ENCODE assay signal across 8 cellular contexts in the genomic region with DNA sequence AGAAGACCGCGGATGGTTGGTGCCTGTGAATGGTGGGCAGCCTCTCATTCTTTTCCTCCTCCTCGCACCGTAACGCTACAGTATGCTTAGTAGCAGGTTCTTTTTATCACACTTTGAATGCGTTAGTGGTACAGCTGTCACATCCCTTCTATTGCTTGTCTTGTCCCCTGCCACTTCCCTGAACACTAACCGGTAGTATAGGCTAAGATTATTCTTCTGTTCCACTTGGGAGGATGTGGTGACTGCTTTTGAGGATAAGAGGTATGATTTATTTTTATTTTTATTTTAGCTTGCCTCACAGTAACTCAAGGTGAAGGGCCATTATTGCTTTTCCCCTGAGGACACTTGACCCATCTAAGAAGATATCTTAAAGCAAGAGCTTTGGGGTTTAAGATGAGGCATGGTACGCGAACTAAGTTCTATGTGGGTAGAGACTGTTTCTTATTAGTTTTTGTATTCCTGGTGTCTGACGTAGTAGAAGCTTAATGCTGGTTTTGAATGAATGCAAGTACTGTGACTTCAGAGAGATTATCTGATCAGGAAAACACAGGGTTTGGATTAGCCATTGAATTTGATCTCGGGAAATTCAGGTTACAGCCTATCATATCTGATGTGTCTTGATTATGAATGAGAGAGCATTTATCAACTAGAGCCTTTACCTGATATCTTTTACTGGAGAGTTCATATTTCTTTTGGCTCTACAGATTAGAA. TPM values are rescaled to one million over a fixed set of nuclear protein-coding genes. Genes with fewer than 3 reads are reported as not detected.
DNase-seq lines count a peak whose midpoint lies in the region; ATAC-seq and TF ChIP-seq lines count a peak whose summit lies in the region.

No MANE protein-coding gene starts in this region.

- CTCF ChIA-PET in PC-3 (lab: Charles Lee) = interaction anchor here (1.1 kb wide), 1 partner anchor 96 kb away, joined by 3 read pairs; no protein-coding TSS in a partner anchor

- H3K4me1 ChIP-seq in GM23248 (ENCODE audit: insufficient read depth) = no peaks in the 10 kb centered on the region
- peaks cover 21% of the 10 kb centered on the region for H3K4me1 ChIP-seq in PC-3 (ENCODE audit: insufficient read depth, low read length)
- H3K4me1 ChIP-seq in neural progenitor cell = peaks cover 12% of the 10 kb centered on the region

- peak overlapping the region; percentile 78 for H3K9ac ChIP-seq in GM23248
- peak overlapping the region; percentile 78 for H3K9ac ChIP-seq in PC-3 (ENCODE audit: low read length)
- H3K9ac ChIP-seq in neural progenitor cell = peak overlapping the region; percentile 42

- peak overlapping the region; percentile 53 for H3K27ac ChIP-seq in GM23248
- H3K27ac ChIP-seq in PC-3 (ENCODE audit: low read length) = peak overlapping the region; percentile 63
- H3K27ac ChIP-seq in neural progenitor cell = no peak overlapping the region

- H3K4me2 ChIP-seq in GM23248 (ENCODE audit: unreplicated experiment) (peak overlapping the region; percentile 77), PC-3 (ENCODE audit: low read length) (peak overlapping the region; percentile 87), neural progenitor cell (peak overlapping the region; percentile 87)

- peak overlapping the region; percentile 86 for H3K4me3 ChIP-seq in GM23248
- peak overlapping the region; percentile 79 for H3K4me3 ChIP-seq in PC-3 (ENCODE audit: low read length)
- H3K4me3 ChIP-seq in neural progenitor cell = peak overlapping the region; percentile 85

- H2AFZ ChIP-seq in GM23248 (peak overlapping the region; percentile 95), PC-3 (ENCODE audit: low read length) (peak overlapping the region; percentile 67), neural progenitor cell (replicated peaks) (peak overlapping the region; percentile 88)

- H3F3A ChIP-seq in GM23248 (ENCODE audit: insufficient read depth) (0 out of 2 replicates have a peak, but pooled peaks cover 8% of the 10 kb centered on the region), PC-3 (ENCODE audit: low read length, unreplicated experiment) (no peaks in the 10 kb centered on the region), neural progenitor cell (ENCODE audit: low read depth) (peaks cover 16% of the 10 kb centered on the region)

- intact Hi-C loops in PC-3 (cut with micrococcal nuclease) = loop anchor here (1.0 to 10.0 kb wide), 4 partner anchors 14 to 312 kb away; no protein-coding TSS in a partner anchor

- WGBS in GM23248 (ENCODE audit: low coverage in 1 of 2, low lambda C conversion rate in 2 of 2, missing lambda C conversion rate in 2 of 2), 2 experiments = 21 to 22% methylated on average over 11 of the region's 11 CpGs

- H4K20me1 ChIP-seq in GM23248 (ENCODE audit: insufficient read depth) (no peaks in the 10 kb centered on the region; the same call in 1 of the 2 replicates), PC-3 (ENCODE audit: low read length) (no peaks in the 10 kb centered on the region), neural progenitor cell (ENCODE audit: low read depth) (no peaks in the 10 kb centered on the region)

- H3K36me3 ChIP-seq in GM23248 (ENCODE audit: low read depth) (no peaks in the 10 kb centered on the region), PC-3 (ENCODE audit: low read depth, low read length) (no peaks in the 10 kb centered on the region), neural progenitor cell (no peaks in the 10 kb centered on the region)

- H3K27me3 Mint-ChIP-seq in endothelial cell (ENCODE audit: unreplicated experiment) (peaks cover 3% of the 10 kb centered on the region), neural progenitor cell (ENCODE audit: insufficient read depth, low read depth) (peaks cover 3% of the 10 kb centered on the region)

- POLR2A ChIA-PET in PC-3 (lab: Charles Lee; ENCODE audit: unreplicated experiment) = interaction anchor here (0.6 kb wide), 1 partner anchor 52 kb away, joined by 4 read pairs; no protein-coding TSS in a partner anchor

- BruUV-seq in PC-3 (replicated peaks; lab: Mats Ljungman, UMichigan) = TSS peak; percentile 48

- H3K9me3 ChIP-seq in GM23248 (ENCODE audit: low read depth) = no peaks in the 10 kb centered on the region
- H3K9me3 ChIP-seq in PC-3 (ENCODE audit: low read length) = no peaks in the 10 kb centered on the region
- H3K9me3 ChIP-seq in neural progenitor cell (ENCODE audit: low read depth) = no peaks in the 10 kb centered on the region

- ATAC-seq in PC-3 (no peak; the same call in 1 of the 2 replicates), HG02588 (IDR thresholded peaks at IDR 0.05; ENCODE audit: unreplicated experiment) (no peak), HG02623 (IDR thresholded peaks at IDR 0.05; ENCODE audit: unreplicated experiment) (no peak)

- TF ChIP-seq CTCF in PC-3 (conservative IDR thresholded peaks at IDR 0.05; ENCODE audit: low read depth, low read length) (no peak), endothelial cell (IDR thresholded peaks at IDR 0.05; ENCODE audit: unreplicated experiment) (no peak), neural progenitor cell (IDR thresholded peaks at IDR 0.05) (no peak)

- H3K27ac Mint-ChIP-seq in endothelial cell (ENCODE audit: unreplicated experiment) = peak overlapping the region; percentile 82
- H3K27ac Mint-ChIP-seq in neural progenitor cell = peak overlapping the region; percentile 43

- in situ Hi-C loops in GM23248 (cut with MboI) = no loop called here

- DNase-seq in GM23248 (peak; percentile 25), PC-3 (peak; percentile 20), endothelial cell (ENCODE audit: low spot score) (no peak), neural progenitor cell (ENCODE audit: low spot score) (no peak), dedifferentiated amniotic fluid mesenchymal stem cell (ENCODE audit: extremely low spot score) (no peak)
- no peak for DNase-seq in stimulated activated CD4-positive, alpha-beta T cell treated with anti-CD3 and anti-CD28 coated beads, Interleukin-15, amount 100 ng/mL, for 24 hours

- H3K79me2 ChIP-seq in GM23248 (ENCODE audit: insufficient read depth) = no peaks in the 10 kb centered on the region
- peaks cover 25% of the 10 kb centered on the region for H3K79me2 ChIP-seq in PC-3 (ENCODE audit: low read length)
- H3K79me2 ChIP-seq in neural progenitor cell (ENCODE audit: low read depth) = peaks cover 41% of the 10 kb centered on the region

- peaks cover 23% of the 10 kb centered on the region for H3K4me1 Mint-ChIP-seq in endothelial cell (ENCODE audit: unreplicated experiment)
- peaks cover 19% of the 10 kb centered on the region for H3K4me1 Mint-ChIP-seq in neural progenitor cell

- H3K9me3 Mint-ChIP-seq in endothelial cell (ENCODE audit: unreplicated experiment) (no peaks in the 10 kb centered on the region), neural progenitor cell (peaks cover 6% of the 10 kb centered on the region)

- H3K4me3 Mint-ChIP-seq in endothelial cell (ENCODE audit: unreplicated experiment) (peak overlapping the region; percentile 98), neural progenitor cell (peak overlapping the region; percentile 93)

- H3K36me3 Mint-ChIP-seq in endothelial cell (ENCODE audit: low read depth, unreplicated experiment) (no peaks in the 10 kb centered on the region), neural progenitor cell (peaks cover 2% of the 10 kb centered on the region)

- H3K27me3 ChIP-seq in GM23248 (replicated peaks; ENCODE audit: insufficient read depth) (no peaks in the 10 kb centered on the region), PC-3 (ENCODE audit: low read length) (no peaks in the 10 kb centered on the region), neural progenitor cell (no peaks in the 10 kb centered on the region)

- H3K9me2 ChIP-seq in GM23248 (ENCODE audit: insufficient read depth) = no peaks in the 10 kb centered on the region
- H3K9me2 ChIP-seq in PC-3 (replicated peaks; ENCODE audit: low read length) = no peaks in the 10 kb centered on the region

RNA-seq across cellular contexts. Expression of gene UNC13B, which starts 1.0 kb away (rescaled TPM):
- 11.9 and 15.3 TPM in 2 replicates for total RNA-seq in GM23248 (2014; rRNA removed; shearing (Covaris generic))
- polyA plus RNA-seq in GM23248 (2016; fragmentation: Nextera tagmentation; extraction: Ambion mirVana) = 5.5 and 6.3 TPM in 2 replicates
- total RNA-seq in PC-3 (2014; rRNA removed) (9.8 and 10.4 TPM in 2 replicates), endothelial cell (ENCODE audit: unreplicated experiment) (39.9 TPM), neural progenitor cell (ENCODE audit: low replicate concordance) (40.7 and 44.4 TPM in 2 replicates)

RNA-seq across cellular contexts. Expression of gene ATOSB, which starts 47.1 kb away (rescaled TPM):
- 44.3 and 50.4 TPM in 2 replicates for total RNA-seq in GM23248 (2014; rRNA removed; shearing (Covaris generic))
- polyA plus RNA-seq in GM23248 (2016; fragmentation: Nextera tagmentation; extraction: Ambion mirVana) = 29.4 and 30.5 TPM in 2 replicates
- total RNA-seq in PC-3 (2014; rRNA removed) = 9.2 and 10.2 TPM in 2 replicates
- total RNA-seq in endothelial cell (ENCODE audit: unreplicated experiment) = 33.7 TPM
- total RNA-seq in neural progenitor cell (ENCODE audit: low replicate concordance) = 8.5 and 19.8 TPM in 2 replicates

RNA-seq across cellular contexts. Expression of gene STOML2, which starts 59.8 kb away (rescaled TPM):
- total RNA-seq in GM23248 (2014; rRNA removed; shearing (Covaris generic)) = 101 and 124 TPM in 2 replicates
- 120 and 129 TPM in 2 replicates for polyA plus RNA-seq in GM23248 (2016; fragmentation: Nextera tagmentation; extraction: Ambion mirVana)
- total RNA-seq in PC-3 (2014; rRNA removed) = 161 and 175 TPM in 2 replicates
- 108 TPM for total RNA-seq in endothelial cell (ENCODE audit: unreplicated experiment)
- 114 and 130 TPM in 2 replicates for total RNA-seq in neural progenitor cell (ENCODE audit: low replicate concordance)

Comparison
In these comparisons a context has a peak if more than half of its experiments do, and no peak if none do; other contexts are left out.
1. DNase-seq: peak in GM23248 (single experiment) and PC-3 (single experiment); none in endothelial cell (single experiment), neural progenitor cell (single experiment), dedifferentiated amniotic fluid mesenchymal stem cell (single experiment) and stimulated activated CD4-positive, alpha-beta T cell treated with anti-CD3 and anti-CD28 coated beads, Interleukin-15, amount 100 ng/mL, for 24 hours (single experiment).
2. Peak in every context shown above with its lines, with median percentiles within 50 percentile points of each other: H2AFZ ChIP-seq, H3K4me2 ChIP-seq, H3K4me3 ChIP-seq and H3K9ac ChIP-seq.